ENCODE assay signal across 25 cellular contexts in genomic region chr3:137765310-137766033, GRCh38. TPM values are rescaled to one million over a fixed set of nuclear protein-coding genes. Genes with fewer than 3 reads are reported as not detected.
DNase-seq lines count a peak whose midpoint lies in the region; ATAC-seq and TF ChIP-seq lines count a peak whose summit lies in the region.
"Had no signal": no experiment of that assay in that cellular context is flagged by ENCODE, and none has a peak within 500 bp of the region (broad histone marks: within the 10 kb centered on the region; RNA-seq: fewer than 3 reads in every experiment).

No MANE protein-coding gene starts in this region.

- H3K27me3 ChIP-seq in HUES6 (ENCODE audit: control insufficient read depth, insufficient read depth, low read length) (peaks cover 100% of the 10 kb centered on the region), osteoblast (ENCODE audit: insufficient read depth, low read length) (peaks cover 97% of the 10 kb centered on the region)
- H3K27me3 ChIP-seq: ascending aorta had no signal

- no peaks in the 10 kb centered on the region for H4K20me1 ChIP-seq in osteoblast (ENCODE audit: insufficient read depth, low read length)

- H3K4me3 ChIP-seq in HUES6 (ENCODE audit: low read depth, low read length) (peak overlapping the region; percentile 63), osteoblast (ENCODE audit: insufficient read depth, low read length) (no peak overlapping the region)
- H3K4me3 ChIP-seq: ascending aorta had no signal

- H3K27ac ChIP-seq in HUES6 (ENCODE audit: low read depth, low read length): no peak overlapping the region
- H3K27ac ChIP-seq in osteoblast (ENCODE audit: low read depth, low read length): no peak overlapping the region
- H3K27ac ChIP-seq: ascending aorta, heart left ventricle had no signal

- peaks cover 3% of the 10 kb centered on the region for H3K4me1 Mint-ChIP-seq in T-helper 1 cell treated with Interleukin-12 subunit alpha and Interleukin-12 subunit beta and Interleukin-4 antibody, amounts not matched to agents 30 μg/mL and 1 μg/mL, for 36 hours (ENCODE audit: low read depth)
- H3K4me1 Mint-ChIP-seq in T-helper 17 cell: peaks cover 5% of the 10 kb centered on the region

- H3K36me3 ChIP-seq in HUES6 (ENCODE audit: control insufficient read depth, insufficient read depth, low read length): no peaks in the 10 kb centered on the region
- H3K36me3 ChIP-seq in osteoblast (ENCODE audit: insufficient read depth, low read length): no peaks in the 10 kb centered on the region
- H3K36me3 ChIP-seq: ascending aorta, heart left ventricle had no signal

- H3K79me2 ChIP-seq in osteoblast (ENCODE audit: insufficient read depth, low read length): no peaks in the 10 kb centered on the region

- H2AFZ ChIP-seq in osteoblast (ENCODE audit: low read length): no peak overlapping the region

- H3K4me3 Mint-ChIP-seq in T-helper 1 cell treated with Interleukin-12 subunit alpha and Interleukin-12 subunit beta and Interleukin-4 antibody, amounts not matched to agents 30 μg/mL and 1 μg/mL, for 36 hours: no peak overlapping the region
- H3K4me3 Mint-ChIP-seq in T-helper 17 cell: no peak overlapping the region
- H3K4me3 Mint-ChIP-seq: activated CD4-positive, alpha-beta memory T cell treated with anti-CD3 and anti-CD28 coated beads for 36 hours; activated naive CD4-positive, alpha-beta T cell treated with anti-CD3 and anti-CD28 coated beads, Interleukin-2, amount 10 ng/mL, durations not matched to agents 7 days and 5 days had no signal

- H3K9me3 ChIP-seq in HUES6 (ENCODE audit: control insufficient read depth, insufficient read depth, low read depth, low read length) (no peaks in the 10 kb centered on the region), osteoblast (ENCODE audit: low read depth, low read length) (no peaks in the 10 kb centered on the region), T-helper 17 cell (ENCODE audit: control insufficient read depth, low read length, poor library complexity, severe bottlenecking) (no peaks in the 10 kb centered on the region)
- H3K9me3 ChIP-seq: ascending aorta, heart left ventricle had no signal

- no peak for ATAC-seq in T-helper 17 cell
- ATAC-seq: heart left ventricle had no signal

- peak overlapping the region; percentile 6 for H3K27ac Mint-ChIP-seq in T-helper 1 cell treated with Interleukin-12 subunit alpha and Interleukin-12 subunit beta and Interleukin-4 antibody, amounts not matched to agents 30 μg/mL and 1 μg/mL, for 36 hours
- H3K27ac Mint-ChIP-seq in T-helper 17 cell: no peak overlapping the region
- H3K27ac Mint-ChIP-seq: activated CD4-positive, alpha-beta memory T cell treated with anti-CD3 and anti-CD28 coated beads for 36 hours; activated naive CD4-positive, alpha-beta T cell treated with anti-CD3 and anti-CD28 coated beads, Interleukin-2, amount 10 ng/mL, durations not matched to agents 7 days and 5 days had no signal

- H3K9ac ChIP-seq in HUES6 (ENCODE audit: low read length): peak overlapping the region; percentile 36

- DNase-seq in T-helper 1 cell: no peak
- DNase-seq in hepatic stellate cell (ENCODE audit: low spot score): peak; percentile 2
- peak; percentile 42 for DNase-seq in osteoblast (ENCODE audit: insufficient read length, low spot score, missing footprints)
- DNase-seq in AML-193 (lab: John Stamatoyannopoulos, UW): no peak
- DNase-seq in kidney glomerular epithelial cell (lab: John Stamatoyannopoulos, UW): no peak
- DNase-seq in T-helper 17 cell: no peak
- DNase-seq: activated CD4-positive, alpha-beta memory T cell treated with anti-CD3 and anti-CD28 coated beads for 36 hours; activated naive CD4-positive, alpha-beta T cell treated with anti-CD3 and anti-CD28 coated beads, Interleukin-2, amount 10 ng/mL, durations not matched to agents 7 days and 5 days; activated T-cell treated with anti-CD3 and anti-CD28 coated beads, Interleukin-2, amount 50 U/mL, for 1 hour; C1 segment of cervical spinal cord; DMS153; GOT3; heart left ventricle; Karpas-422; NCI-H2029 treated with DMSO at 0.1 percent for 48 hours; small intestine; stimulated activated CD4-positive, alpha-beta T cell treated with anti-CD3 and anti-CD28 coated beads, Interleukin-4, amount 100 ng/mL, for 1 hour had no signal

- no peak overlapping the region for H3K4me2 ChIP-seq in osteoblast (ENCODE audit: insufficient read depth, low read length)

- H3K9me3 Mint-ChIP-seq in T-helper 1 cell treated with Interleukin-12 subunit alpha and Interleukin-12 subunit beta and Interleukin-4 antibody, amounts not matched to agents 30 μg/mL and 1 μg/mL, for 36 hours: peaks cover 9% of the 10 kb centered on the region
- H3K9me3 Mint-ChIP-seq: activated CD4-positive, alpha-beta memory T cell treated with anti-CD3 and anti-CD28 coated beads for 36 hours; activated naive CD4-positive, alpha-beta T cell treated with anti-CD3 and anti-CD28 coated beads, Interleukin-2, amount 10 ng/mL, durations not matched to agents 7 days and 5 days had no signal

- no peak for TF ChIP-seq CTCF in osteoblast (IDR thresholded peaks at IDR 0.05; ENCODE audit: extremely low read depth, low read depth, low read length)

- H3K4me1 ChIP-seq in HUES6 (ENCODE audit: control insufficient read depth, insufficient read depth, low read length) (peaks cover 86% of the 10 kb centered on the region), osteoblast (ENCODE audit: insufficient read depth, low read length) (no peaks in the 10 kb centered on the region)

- peaks cover 3% of the 10 kb centered on the region for H3K36me3 Mint-ChIP-seq in T-helper 1 cell treated with Interleukin-12 subunit alpha and Interleukin-12 subunit beta and Interleukin-4 antibody, amounts not matched to agents 30 μg/mL and 1 μg/mL, for 36 hours (ENCODE audit: low read depth)
- H3K36me3 Mint-ChIP-seq in T-helper 17 cell (ENCODE audit: low read depth): no peaks in the 10 kb centered on the region
- H3K36me3 Mint-ChIP-seq: activated CD4-positive, alpha-beta memory T cell treated with anti-CD3 and anti-CD28 coated beads for 36 hours had no signal

- peaks cover 96% of the 10 kb centered on the region for H3K27me3 Mint-ChIP-seq in T-helper 1 cell treated with Interleukin-12 subunit alpha and Interleukin-12 subunit beta and Interleukin-4 antibody, amounts not matched to agents 30 μg/mL and 1 μg/mL, for 36 hours (ENCODE audit: low read depth)
- H3K27me3 Mint-ChIP-seq in T-helper 17 cell: peaks cover 91% of the 10 kb centered on the region

RNA-seq across cellular contexts. Expression of gene SOX14, which starts 1.4 kb away (rescaled TPM):
- total RNA-seq in osteoblast (not detected in 2 replicates), T-helper 17 cell (not detected)
- total RNA-seq: A673; activated CD4-positive, alpha-beta memory T cell treated with anti-CD3 and anti-CD28 coated beads for 36 hours; ascending aorta; heart left ventricle; HT-29; kidney epithelial cell; NCI-H460; pulmonary artery endothelial cell had no signal

Comparison
In these comparisons a context has a peak if more than half of its experiments do, and no peak if none do; other contexts are left out.
1. DNase-seq: peak in hepatic stellate cell (single experiment) and osteoblast (single experiment); none in T-helper 1 cell (0 of 5), AML-193 (0 of 2), kidney glomerular epithelial cell (single experiment) and T-helper 17 cell (0 of 3).